30 cellular contexts compared by ENCODE assay signal in the genomic region with DNA sequence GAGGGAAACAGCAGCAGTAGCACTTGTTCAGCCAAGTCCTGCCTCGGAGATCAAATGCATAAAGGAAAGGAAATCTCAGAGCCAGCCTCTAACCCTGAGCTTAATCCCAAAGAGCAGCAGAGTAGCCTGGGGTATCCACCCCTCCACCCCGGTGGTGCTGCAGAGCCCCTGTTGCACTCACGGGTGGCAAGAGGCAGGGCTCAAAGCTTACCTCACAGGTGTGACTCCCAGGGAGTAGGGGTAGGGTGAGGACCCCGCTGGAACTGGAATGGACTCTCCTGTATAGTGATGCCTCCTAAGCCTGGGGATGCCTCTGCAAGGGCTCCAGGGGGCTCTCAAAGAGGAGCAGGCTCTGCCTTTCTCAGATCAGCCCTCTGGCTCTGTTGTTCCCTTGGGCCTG.
A peak's percentile ranks its signal among the peaks of the same experiment; 100 is the strongest.
DNase-seq lines count a peak whose midpoint lies in the region; ATAC-seq and TF ChIP-seq lines count a peak whose summit lies in the region.
"Had no signal": no experiment of that assay in that cellular context is flagged by ENCODE, and none has a peak within 500 bp of the region (broad histone marks: within the 10 kb centered on the region; RNA-seq: fewer than 3 reads in every experiment).

No MANE protein-coding gene starts in this region.

- TF ChIP-seq POLR2A in esophagus muscularis mucosa (IDR thresholded peaks at IDR 0.05; ENCODE audit: low read depth), result no peak

- DNase-seq in right atrium auricular region (ENCODE audit: low spot score), result no peak
- DNase-seq in Right ventricle myocardium inferior (ENCODE audit: missing footprints), result no peak
- no peak for DNase-seq in esophagus muscularis mucosa (ENCODE audit: extremely low spot score)
- DNase-seq in NCI-H345 treated with DMSO at 0.1 percent for 48 hours (lab: John Stamatoyannopoulos, UW; ENCODE audit: unreplicated experiment), result no peak
- DNase-seq in NCI-H2171 treated with DMSO at 0.1 percent for 48 hours (lab: John Stamatoyannopoulos, UW), result no peak
- DNase-seq in NCI-H2107 (lab: John Stamatoyannopoulos, UW), result no peak
- no peak for DNase-seq in substantia nigra (lab: John Stamatoyannopoulos, UW)
- DNase-seq: ACHN; activated CD4-positive, alpha-beta T cell treated with anti-CD3 and anti-CD28 coated beads, Interleukin-2, amount 50 U/mL, for 48 hours; activated naive CD4-positive, alpha-beta T cell treated with Interleukin-2 at 50 U/mL for 16 hours; body of pancreas; C1 segment of cervical spinal cord; cerebellar nuclear complex; COR-L47; DMS53; immature natural killer cell; KG1; left colon; mesendoderm; naive B cell; NCI-H1105; NCI-H187 treated with DMSO at 0.1 percent for 48 hours; NCI-H2227 treated with DMSO at 0.1 percent for 48 hours; NCI-H526 treated with DMSO at 0.1 percent for 48 hours; PC-3; stimulated activated CD4-positive, alpha-beta T cell treated with anti-CD3 and anti-CD28 coated beads, Interleukin-15, amount 100 ng/mL, for 24 hours had no signal

- no peak for ATAC-seq in Right ventricle myocardium inferior
- ATAC-seq: left colon; PC-3; stimulated activated effector memory CD8-positive, alpha-beta T cell treated with anti-CD3 and anti-CD28 coated beads, Interleukin-12 subunit alpha, Interleukin-12 subunit beta, amount 100 ng/mL, for 72 hours had no signal

- no peaks in the 10 kb centered on the region for H3K27me3 ChIP-seq in right atrium auricular region
- H3K27me3 ChIP-seq in esophagus muscularis mucosa, result no peaks in the 10 kb centered on the region
- no peaks in the 10 kb centered on the region for H3K27me3 ChIP-seq in rectal smooth muscle tissue (ENCODE audit: control insufficient read depth, insufficient read depth, low read length)
- H3K27me3 ChIP-seq: body of pancreas had no signal

- H3K9me3 ChIP-seq in right atrium auricular region, result no peaks in the 10 kb centered on the region
- H3K9me3 ChIP-seq in esophagus muscularis mucosa, result no peaks in the 10 kb centered on the region
- H3K9me3 ChIP-seq: body of pancreas, HAP-1, suprapubic skin had no signal

- H3K36me3 ChIP-seq in right atrium auricular region (no peaks in the 10 kb centered on the region), esophagus muscularis mucosa (no peaks in the 10 kb centered on the region), rectal smooth muscle tissue (ENCODE audit: control insufficient read depth, insufficient read depth, low read length) (no peaks in the 10 kb centered on the region)
- H3K36me3 ChIP-seq: HAP-1, suprapubic skin had no signal

- H3K9ac ChIP-seq in rectal smooth muscle tissue (ENCODE audit: low read length), result no peak overlapping the region

- H3K27ac ChIP-seq in right atrium auricular region, result peak overlapping the region; percentile 3 to 9
- peak overlapping the region; percentile 78 to 86 (median 84) for H3K27ac ChIP-seq in esophagus muscularis mucosa (replicated peaks in 1 of 4)
- H3K27ac ChIP-seq in rectal smooth muscle tissue (ENCODE audit: low read depth, low read length), result peak overlapping the region; percentile 57
- no peak overlapping the region for H3K27ac ChIP-seq in substantia nigra (ENCODE audit: low read depth, low read length, poor library complexity, severe bottlenecking)

- intact Hi-C loops in Right ventricle myocardium inferior (cut with DNase I) (no loop called here), esophagus muscularis mucosa (cut with DNase I) (no loop called here)

- H3K4me1 ChIP-seq in right atrium auricular region (peaks cover 0 to 71% of the 10 kb centered on the region in 2 donors), esophagus muscularis mucosa (peaks cover 83 to 96% (median 92%) of the 10 kb centered on the region in 4 donors), rectal smooth muscle tissue (ENCODE audit: control insufficient read depth, insufficient read depth, low read length) (peaks cover 47% of the 10 kb centered on the region)
- H3K4me1 ChIP-seq: body of pancreas, HAP-1 had no signal

- TF ChIP-seq EP300 in esophagus muscularis mucosa (IDR thresholded peaks at IDR 0.05), result no peak

- WGBS in esophagus muscularis mucosa, result 80% methylated on average over 1 of the region's 4 CpGs

- H3K4me3 ChIP-seq in right atrium auricular region (no peak overlapping the region), esophagus muscularis mucosa (no peak overlapping the region), rectal smooth muscle tissue (ENCODE audit: low read length) (no peak overlapping the region)
- H3K4me3 ChIP-seq: body of pancreas, HAP-1, suprapubic skin had no signal

- TF ChIP-seq CTCF in right atrium auricular region (IDR thresholded peaks at IDR 0.05) (no peak), esophagus muscularis mucosa (IDR thresholded peaks at IDR 0.05) (no peak)
